ENCODE assay signal across 25 cellular contexts in genomic region chr14:102761206-102761605, GRCh38.
"Had no signal": no experiment of that assay in that cellular context is flagged by ENCODE, and none has a peak within 500 bp of the region (broad histone marks: within the 10 kb centered on the region; RNA-seq: fewer than 3 reads in every experiment).

No MANE protein-coding gene starts in this region.

- H3K27me3 ChIP-seq: suprapubic skin, transverse colon, uterus had no signal

- H3K4me3 ChIP-seq: coronary artery, skin epidermis, suprapubic skin, transverse colon, uterus had no signal

- FAIRE-seq: bronchial epithelial cell had no signal

- H3K36me3 ChIP-seq: left ventricle myocardium inferior, suprapubic skin, transverse colon, uterus had no signal

- H3K9me3 ChIP-seq: left ventricle myocardium inferior, suprapubic skin, transverse colon, uterus had no signal

- H3K4me1 ChIP-seq: foreskin keratinocyte, transverse colon, uterus had no signal

- H3K27ac ChIP-seq: coronary artery, foreskin keratinocyte, left ventricle myocardium inferior, skin epidermis, suprapubic skin, transverse colon, uterus, VCaP had no signal

- DNase-seq: activated CD4-positive, alpha-beta T cell treated with anti-CD3 and anti-CD28 coated beads, Interleukin-2, amount 10 ng/mL, durations not matched to agents 7 days and 5 days; activated CD4-positive, CD25-positive, alpha-beta regulatory T cell treated with anti-CD3 and anti-CD28 coated beads, Interleukin-2, amount 50 U/mL, for 72 hours; activated CD8-positive, alpha-beta memory T cell treated with anti-CD3 and anti-CD28 coated beads, Interleukin-2, amount 10 ng/mL, durations not matched to agents 7 days and 5 days; activated CD8-positive, alpha-beta T cell treated with anti-CD3 and anti-CD28 coated beads for 36 hours; activated effector memory CD4-positive, alpha-beta T cell treated with anti-CD3 and anti-CD28 coated beads, Interleukin-2, amount 50 U/mL, for 16 hours; activated naive CD4-positive, alpha-beta T cell treated with anti-CD3 and anti-CD28 coated beads, Interleukin-2, amount 10 ng/mL, durations not matched to agents 7 days and 5 days; activated T-cell treated with anti-CD3 and anti-CD28 coated beads for 4 hours; amygdala; cerebellar nuclear complex; effector CD4-positive, alpha-beta T cell; erythroblast; immature natural killer cell; kidney glomerular epithelial cell; left ventricle myocardium inferior; midbrain; stimulated activated CD4-positive, alpha-beta T cell treated with anti-CD3 and anti-CD28 coated beads, Interleukin-1b, Interleukin-23, amount 100 ng/mL, for 48 hours; stimulated activated naive CD8-positive, alpha-beta T cell treated with anti-CD3 and anti-CD28 coated beads, Interleukin-15, amount 100 ng/mL, for 72 hours; transverse colon; uterus had no signal

- ATAC-seq: activated CD8-positive, alpha-beta memory T cell treated with anti-CD3 and anti-CD28 coated beads, Interleukin-2, amount 10 ng/mL, durations not matched to agents 7 days and 5 days; activated CD8-positive, alpha-beta T cell treated with anti-CD3 and anti-CD28 coated beads for 36 hours; stimulated activated naive CD8-positive, alpha-beta T cell treated with anti-CD3 and anti-CD28 coated beads, Interleukin-15, amount 100 ng/mL, for 72 hours had no signal
